27 cellular contexts compared by ENCODE assay signal in the genomic region with DNA sequence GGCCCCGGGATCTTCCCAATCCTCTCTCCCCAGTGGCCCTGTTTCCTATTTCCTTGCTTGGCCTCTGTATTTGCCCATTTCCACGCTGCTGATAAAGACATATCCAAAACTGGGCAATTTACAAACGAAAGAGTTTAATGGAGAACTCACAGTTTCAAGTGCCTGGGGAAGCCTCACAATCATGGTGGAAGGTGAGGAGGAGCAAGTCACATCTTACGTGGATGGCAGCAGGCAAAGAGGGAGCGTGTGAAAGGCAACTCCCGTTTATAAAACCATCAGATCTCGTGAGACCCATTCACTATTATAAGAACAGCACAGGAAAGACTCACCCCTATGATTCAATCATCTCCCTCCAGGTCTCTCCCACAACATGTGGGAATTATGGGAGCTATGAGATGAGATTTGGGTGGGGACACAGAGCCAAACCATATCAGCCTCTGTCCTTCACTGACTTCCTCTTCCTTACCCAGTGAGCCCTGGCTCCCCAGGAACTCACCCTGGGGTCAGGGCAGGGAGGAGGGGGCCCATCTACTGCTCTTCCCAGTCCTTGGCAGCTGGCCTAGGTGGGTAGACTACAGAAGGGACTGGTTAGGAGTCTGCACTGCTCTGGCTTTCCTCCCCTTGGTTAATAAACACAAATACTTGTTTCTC.
"Had no signal": no experiment of that assay in that cellular context is flagged by ENCODE, and none has a peak within 500 bp of the region (broad histone marks: within the 10 kb centered on the region; RNA-seq: fewer than 3 reads in every experiment).

No MANE protein-coding gene starts in this region.

- H3K27ac ChIP-seq: left lung, lower lobe of right lung, neural progenitor cell, neutrophil, parathyroid adenoma, right atrium auricular region, right lobe of liver, tibial nerve, upper lobe of left lung had no signal

- H3K79me2 ChIP-seq: parathyroid adenoma had no signal

- H3K4me1 ChIP-seq: left lung, lower lobe of right lung, neural progenitor cell, parathyroid adenoma, right atrium auricular region, right lobe of liver, tibial nerve, upper lobe of left lung had no signal

- H3K27ac Mint-ChIP-seq: naive thymus-derived CD8-positive, alpha-beta T cell; nephron; progenitor cell of endocrine pancreas; stimulated activated memory B cell treated with anti-CD40 and anti-IgM and Interleukin-4, amounts not matched to agents 10 μg/mL and 1 μg/mL and 100 μg/mL, for 72 hours; stimulated activated naive CD8-positive, alpha-beta T cell treated with anti-CD3 and anti-CD28 coated beads, Interleukin-15, amount 100 ng/mL, for 72 hours had no signal

- H3K36me3 Mint-ChIP-seq: naive thymus-derived CD8-positive, alpha-beta T cell; neural progenitor cell; stimulated activated memory B cell treated with anti-CD40 and anti-IgM and Interleukin-4, amounts not matched to agents 10 μg/mL and 1 μg/mL and 100 μg/mL, for 72 hours had no signal

- H3K4me3 ChIP-seq: left lung, lower lobe of right lung, neural progenitor cell, right atrium auricular region, right lobe of liver, smooth muscle cell, tibial nerve, upper lobe of left lung had no signal

- DNase-seq: hippocampal formation; kidney; left colon; left lung; lower lobe of right lung; mammary epithelial cell; mesenchymal stem cell; naive thymus-derived CD8-positive, alpha-beta T cell; occipital lobe; right lobe of liver; stimulated activated CD4-positive, alpha-beta T cell treated with anti-CD3 and anti-CD28 coated beads, Interleukin-1b, Interleukin-23, amount 100 ng/mL, for 48 hours; stimulated activated CD4-positive, alpha-beta T cell treated with anti-CD3 and anti-CD28 coated beads, Interleukin-2, amount 100 ng/mL, for 48 hours; stimulated activated CD4-positive, alpha-beta T cell treated with anti-CD3 and anti-CD28 coated beads, Interleukin-4, amount 100 ng/mL, for 4 hours; stimulated activated CD8-positive, alpha-beta memory T cell treated with anti-CD3 and anti-CD28 coated beads, Interleukin-4, amount 100 ng/mL, for 48 hours; stimulated activated naive CD4-positive, alpha-beta T cell treated with Interleukin-2 at 50 U/mL for 16 hours; stimulated activated naive CD8-positive, alpha-beta T cell treated with anti-CD3 and anti-CD28 coated beads, Interleukin-15, amount 100 ng/mL, for 72 hours; substantia nigra; upper lobe of left lung had no signal

- H3K27me3 ChIP-seq: left lung, neural progenitor cell, neutrophil, right atrium auricular region, right lobe of liver, tibial nerve, upper lobe of left lung had no signal

- H3K9ac ChIP-seq: neural progenitor cell, parathyroid adenoma had no signal

- FAIRE-seq: kidney had no signal

- ATAC-seq: left colon; left lung; lower lobe of right lung; naive thymus-derived CD8-positive, alpha-beta T cell; right lobe of liver; stimulated activated memory B cell treated with anti-CD40 and anti-IgM and Interleukin-4, amounts not matched to agents 10 μg/mL and 1 μg/mL and 100 μg/mL, for 72 hours; stimulated activated naive CD8-positive, alpha-beta T cell treated with anti-CD3 and anti-CD28 coated beads, Interleukin-15, amount 100 ng/mL, for 72 hours had no signal

- H2AFZ ChIP-seq: neural progenitor cell, parathyroid adenoma had no signal

- H3K4me3 Mint-ChIP-seq: naive thymus-derived CD8-positive, alpha-beta T cell; nephron; neural progenitor cell; stimulated activated memory B cell treated with anti-CD40 and anti-IgM and Interleukin-4, amounts not matched to agents 10 μg/mL and 1 μg/mL and 100 μg/mL, for 72 hours; stimulated activated naive CD8-positive, alpha-beta T cell treated with anti-CD3 and anti-CD28 coated beads, Interleukin-15, amount 100 ng/mL, for 72 hours had no signal

- H3K9me3 ChIP-seq: left lung, lower lobe of right lung, neutrophil, right atrium auricular region, right lobe of liver, upper lobe of left lung had no signal

- H3K36me3 ChIP-seq: left lung, lower lobe of right lung, neural progenitor cell, neutrophil, right atrium auricular region, right lobe of liver, tibial nerve, upper lobe of left lung had no signal

- H3K9me3 Mint-ChIP-seq: stimulated activated memory B cell treated with anti-CD40 and anti-IgM and Interleukin-4, amounts not matched to agents 10 μg/mL and 1 μg/mL and 100 μg/mL, for 72 hours; stimulated activated naive CD8-positive, alpha-beta T cell treated with anti-CD3 and anti-CD28 coated beads, Interleukin-15, amount 100 ng/mL, for 72 hours had no signal

- H3K4me1 Mint-ChIP-seq: nephron; neural progenitor cell; stimulated activated memory B cell treated with anti-CD40 and anti-IgM and Interleukin-4, amounts not matched to agents 10 μg/mL and 1 μg/mL and 100 μg/mL, for 72 hours; stimulated activated naive CD8-positive, alpha-beta T cell treated with anti-CD3 and anti-CD28 coated beads, Interleukin-15, amount 100 ng/mL, for 72 hours had no signal

- H3K27me3 Mint-ChIP-seq: stimulated activated memory B cell treated with anti-CD40 and anti-IgM and Interleukin-4, amounts not matched to agents 10 μg/mL and 1 μg/mL and 100 μg/mL, for 72 hours; stimulated activated naive CD8-positive, alpha-beta T cell treated with anti-CD3 and anti-CD28 coated beads, Interleukin-15, amount 100 ng/mL, for 72 hours had no signal

- H3K4me2 ChIP-seq: neural progenitor cell, smooth muscle cell had no signal
